Comparison of ENCODE assay signal across 8 cellular contexts in the genomic region with DNA sequence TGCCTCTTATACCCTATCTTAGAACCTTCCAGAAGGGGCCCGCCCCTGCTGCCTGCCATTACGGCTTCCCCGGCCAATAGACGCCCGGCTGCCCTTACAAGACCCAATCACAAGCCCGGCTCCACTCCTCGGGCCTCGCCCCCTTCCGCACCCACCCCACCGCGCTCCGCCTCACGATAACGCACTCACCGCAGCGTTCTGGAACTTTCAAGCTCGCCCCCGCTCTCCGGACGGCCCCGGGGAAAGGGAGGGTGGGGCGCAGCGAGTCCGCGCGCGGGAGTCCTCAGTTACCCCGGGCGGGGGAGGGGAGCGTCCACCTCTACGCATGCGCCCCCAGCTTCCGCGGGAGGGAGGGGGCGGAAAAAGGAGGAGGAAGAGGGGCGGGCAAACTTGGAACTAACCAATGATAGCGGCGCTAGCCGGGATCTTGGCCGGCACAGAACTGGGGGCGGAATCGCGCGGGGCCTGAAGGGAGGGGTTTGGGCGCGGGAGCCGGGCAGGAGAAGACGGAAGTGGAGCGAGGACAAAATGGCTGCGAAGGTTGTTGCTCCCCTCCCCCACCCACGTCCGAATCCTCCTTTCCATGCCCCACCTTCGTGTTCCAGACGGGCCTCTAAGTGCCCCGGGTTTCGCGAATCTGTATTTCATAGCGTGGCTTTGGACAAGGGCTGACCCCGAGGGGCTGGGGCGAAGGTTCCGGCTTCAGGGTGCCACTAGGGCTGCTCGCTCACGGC. TPM values are rescaled to one million over a fixed set of nuclear protein-coding genes. Genes with fewer than 3 reads are reported as not detected.
A peak's percentile ranks its signal among the peaks of the same experiment; 100 is the strongest.
DNase-seq lines count a peak whose midpoint lies in the region; ATAC-seq, FAIRE-seq and TF ChIP-seq lines count a peak whose summit lies in the region.

No MANE protein-coding gene starts in this region.

- H3K9ac ChIP-seq in BLaER1 (peak overlapping the region; percentile 99), HepG2 (ENCODE audit: insufficient read depth, low read depth, low read length) (peak overlapping the region; percentile 100)

- DNase-seq in NCI-H748 (lab: John Stamatoyannopoulos, UW; ENCODE audit: unreplicated experiment) (peak; percentile 98), dermis blood vessel endothelial cell (peak; percentile 100), HepG2 (ENCODE audit: low spot score) (peak; percentile 97)
- DNase-seq in activated CD4-positive, alpha-beta T cell treated with anti-CD3 and anti-CD28 coated beads, Interleukin-2, amount 50 U/mL, for 4 hours, result peak; percentile 99 to 100
- DNase-seq in stimulated activated CD4-positive, alpha-beta T cell treated with anti-CD3 and anti-CD28 coated beads, Interleukin-2, amount 100 ng/mL, for 48 hours, result peak; percentile 99

- POLR2A ChIA-PET in HepG2 (lab: Yijun Ruan, JAX), result interaction anchor here (0.5 to 2.9 kb wide), 14 partner anchors 8 to 1560 kb away, joined by 3 to 38 read pairs (median 3); a partner anchor contains a TSS

- H3K79me2 ChIP-seq in HepG2 (ENCODE audit: insufficient read depth, low read length), result peaks cover 55% of the 10 kb centered on the region

- no peak overlapping the region for H2AFZ ChIP-seq in HepG2 (ENCODE audit: low read length)

- TF ChIP-seq CTCF in HepG2 (CRISPR knock-in tag; IDR thresholded peaks at IDR 0.05), result no peak

- ATAC-seq in GM19395 (IDR thresholded peaks at IDR 0.05; ENCODE audit: unreplicated experiment) (peak; percentile 89), HG03558 (IDR thresholded peaks at IDR 0.05; ENCODE audit: extremely low read depth, unreplicated experiment) (peak; percentile 64), HepG2 (peak; percentile 94)

- no TSS peak for BruUV-seq in HepG2 (replicated peaks; lab: Mats Ljungman, UMichigan)

- H3K4me3 ChIP-seq in BLaER1 (peak overlapping the region; percentile 91), HepG2 (replicated peaks in 1 of 3; ENCODE audit: insufficient read depth in 1 of 3, low read depth in 2 of 3, low read length in 3 of 3) (peak overlapping the region; percentile 89 to 92 (median 90))

- 1% methylated on average over 20 of the region's 63 CpGs for WGBS in HepG2 (ENCODE audit: low lambda C conversion rate)

- H3K4me1 ChIP-seq in BLaER1, result peaks cover 59% of the 10 kb centered on the region
- peaks cover 50% of the 10 kb centered on the region for H3K4me1 ChIP-seq in HepG2 (ENCODE audit: insufficient read depth, low read length)

- H4K20me1 ChIP-seq in BLaER1 (peaks cover 45% of the 10 kb centered on the region), HepG2 (ENCODE audit: insufficient read depth, low read length) (peaks cover 42% of the 10 kb centered on the region)

- H3K27ac ChIP-seq in BLaER1, result peak overlapping the region; percentile 100
- peak overlapping the region; percentile 98 for H3K27ac ChIP-seq in HepG2 (ENCODE audit: extremely low read length, insufficient read depth, low read length)

- intact Hi-C loops in HepG2 (cut with micrococcal nuclease; ENCODE audit: unreplicated experiment), result loop anchor here (5.0 kb wide), 1 partner anchor 420 kb away; no protein-coding TSS in a partner anchor

- H3K27me3 ChIP-seq in BLaER1 (no peaks in the 10 kb centered on the region), HepG2 (ENCODE audit: control insufficient read depth in 1 of 2, insufficient read depth in 2 of 2, low read length in 2 of 2) (no peaks in the 10 kb centered on the region; a peak in 1 of 5 replicates)

- CTCF ChIA-PET in HepG2 (lab: Yijun Ruan, JAX; ENCODE audit: low intra/inter-chr PET ratio, low total read pairs), result no interaction called here

- H3K4me2 ChIP-seq in BLaER1 (peak overlapping the region; percentile 91), HepG2 (ENCODE audit: low read depth, low read length) (peak overlapping the region; percentile 81)

- no peaks in the 10 kb centered on the region for H3K9me3 ChIP-seq in BLaER1
- H3K9me3 ChIP-seq in HepG2 (ENCODE audit: low read length), result no peaks in the 10 kb centered on the region

- TF ChIP-seq EP300 in HepG2 (IDR thresholded peaks at IDR 0.05; ENCODE audit: low read depth in 2 of 2, low read length in 2 of 2), result peak in 1 of 2 experiments; percentile 73; a peak in 2 of 4 replicates
- no peak for TF ChIP-seq EP300 in HepG2 (CRISPR knock-in tag; IDR thresholded peaks at IDR 0.05; ENCODE audit: borderline replicate concordance)

- no peak for TF ChIP-seq RAD21 in HepG2 (CRISPR knock-in tag; IDR thresholded peaks at IDR 0.05)

- in situ Hi-C loops in HepG2 (cut with HindIII; ENCODE audit: extremely low pct_ligation_motif_present, low pct_unique_long_range_greater_than_20kb), result no loop called here

- peaks cover 41% of the 10 kb centered on the region for H3K36me3 ChIP-seq in BLaER1
- H3K36me3 ChIP-seq in HepG2 (replicated peaks in 1 of 2; ENCODE audit: control insufficient read depth in 1 of 2, insufficient read depth in 2 of 2, low read length in 2 of 2), result peaks cover 13 to 38% of the 10 kb centered on the region in 2 experiments

- peak; percentile 58 to 63 for TF ChIP-seq POLR2A in HepG2 (IDR thresholded peaks at IDR 0.05; ENCODE audit: insufficient read depth in 1 of 2, low read depth in 2 of 2, low read length in 2 of 2)

- no peak for FAIRE-seq in HepG2 (lab: Jason Lieb, UNC)

TF ChIP-seq in HepG2, 621 proteins besides CTCF, POLR2A, EP300 and RAD21 (continues in another document):
- TF ChIP-seq, protein P1, sequence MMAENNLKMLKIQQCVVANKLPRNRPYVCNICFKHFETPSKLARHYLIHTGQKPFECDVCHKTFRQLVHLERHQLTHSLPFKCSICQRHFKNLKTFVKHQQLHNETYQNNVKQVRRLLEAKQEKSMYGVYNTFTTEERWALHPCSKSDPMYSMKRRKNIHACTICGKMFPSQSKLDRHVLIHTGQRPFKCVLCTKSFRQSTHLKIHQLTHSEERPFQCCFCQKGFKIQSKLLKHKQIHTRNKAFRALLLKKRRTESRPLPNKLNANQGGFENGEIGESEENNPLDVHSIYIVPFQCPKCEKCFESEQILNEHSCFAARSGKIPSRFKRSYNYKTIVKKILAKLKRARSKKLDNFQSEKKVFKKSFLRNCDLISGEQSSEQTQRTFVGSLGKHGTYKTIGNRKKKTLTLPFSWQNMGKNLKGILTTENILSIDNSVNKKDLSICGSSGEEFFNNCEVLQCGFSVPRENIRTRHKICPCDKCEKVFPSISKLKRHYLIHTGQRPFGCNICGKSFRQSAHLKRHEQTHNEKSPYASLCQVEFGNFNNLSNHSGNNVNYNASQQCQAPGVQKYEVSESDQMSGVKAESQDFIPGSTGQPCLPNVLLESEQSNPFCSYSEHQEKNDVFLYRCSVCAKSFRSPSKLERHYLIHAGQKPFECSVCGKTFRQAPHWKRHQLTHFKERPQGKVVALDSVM (CRISPR knock-in tag; IDR thresholded peaks at IDR 0.05), result no peak
- TF ChIP-seq HOXA7 (CRISPR knock-in tag; IDR thresholded peaks at IDR 0.05), result no peak
- 0 out of 2 replicates have a peak, but pooled peaks have one; percentile 15 for TF ChIP-seq AKAP8 (CRISPR knock-in tag; IDR thresholded peaks at IDR 0.05)
- TF ChIP-seq MAF1 (CRISPR knock-in tag; IDR thresholded peaks at IDR 0.05; ENCODE audit: borderline replicate concordance), result peak; percentile 31; the same call in 1 of the 2 replicates
- TF ChIP-seq, protein P2, sequence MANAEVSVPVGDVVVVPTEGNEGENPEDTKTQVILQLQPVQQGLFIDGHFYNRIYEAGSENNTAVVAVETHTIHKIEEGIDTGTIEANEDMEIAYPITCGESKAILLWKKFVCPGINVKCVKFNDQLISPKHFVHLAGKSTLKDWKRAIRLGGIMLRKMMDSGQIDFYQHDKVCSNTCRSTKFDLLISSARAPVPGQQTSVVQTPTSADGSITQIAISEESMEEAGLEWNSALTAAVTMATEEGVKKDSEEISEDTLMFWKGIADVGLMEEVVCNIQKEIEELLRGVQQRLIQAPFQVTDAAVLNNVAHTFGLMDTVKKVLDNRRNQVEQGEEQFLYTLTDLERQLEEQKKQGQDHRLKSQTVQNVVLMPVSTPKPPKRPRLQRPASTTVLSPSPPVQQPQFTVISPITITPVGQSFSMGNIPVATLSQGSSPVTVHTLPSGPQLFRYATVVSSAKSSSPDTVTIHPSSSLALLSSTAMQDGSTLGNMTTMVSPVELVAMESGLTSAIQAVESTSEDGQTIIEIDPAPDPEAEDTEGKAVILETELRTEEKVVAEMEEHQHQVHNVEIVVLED (CRISPR knock-in tag; IDR thresholded peaks at IDR 0.05; ENCODE audit: borderline replicate concordance), result peak; percentile 21; the same call in 1 of the 2 replicates
- peak; percentile 87 for TF ChIP-seq SP4 (CRISPR knock-in tag; IDR thresholded peaks at IDR 0.05)
- no peak for TF ChIP-seq ZFP62 (CRISPR knock-in tag; IDR thresholded peaks at IDR 0.05)
- peak; percentile 61 for TF ChIP-seq RFX5 (IDR thresholded peaks at IDR 0.05; ENCODE audit: low read depth, low read length)
- peak; percentile 63 for TF ChIP-seq POGZ (CRISPR knock-in tag; IDR thresholded peaks at IDR 0.05)
- 0 out of 2 replicates have a peak, but pooled peaks have one; percentile 8 for TF ChIP-seq ERF (CRISPR knock-in tag; IDR thresholded peaks at IDR 0.05)
- 0 out of 2 replicates have a peak, but pooled peaks have one; percentile 50 for TF ChIP-seq NAIF1 (CRISPR knock-in tag; IDR thresholded peaks at IDR 0.05; ENCODE audit: borderline replicate concordance)

RNA-seq across cellular contexts. Expression of a gene that starts 0.4 kb away (rescaled TPM):
- total RNA-seq in dermis blood vessel endothelial cell, result 1,519 and 1,672 TPM in 2 replicates
- 2,151 and 3,620 TPM in 2 replicates for total RNA-seq in HepG2 (2016; rRNA removed; fragmentation: Illumina TruSeq; extraction: Trizol)
- 366 and 430 TPM in 2 replicates for total RNA-seq in HepG2 (2016; cell fraction: cytosol; rRNA removed; fragmentation: Illumina TruSeq; extraction: Trizol; ENCODE audit: low read depth)
- total RNA-seq in HepG2 (2016; cell fraction: insoluble cytoplasmic fraction; rRNA removed; fragmentation: Illumina TruSeq; extraction: Trizol), result 2,108 and 3,479 TPM in 2 replicates
- total RNA-seq in HepG2 (2016; cell fraction: membrane; rRNA removed; fragmentation: Illumina TruSeq; extraction: Trizol), result 740 and 955 TPM in 2 replicates
- total RNA-seq in HepG2 (2016; cell fraction: nucleus; rRNA removed; fragmentation: Illumina TruSeq; extraction: Trizol), result 1,052 and 1,130 TPM in 2 replicates
- 861 and 936 TPM in 2 replicates for polyA plus RNA-seq in HepG2 (2011; rRNA removed)
- polyA plus RNA-seq in HepG2 (2011; cell fraction: cytosol; rRNA removed), result 673 and 943 TPM in 2 replicates
- polyA plus RNA-seq in HepG2 (2011; cell fraction: nucleus; rRNA removed), result 372 and 521 TPM in 2 replicates
- polyA plus RNA-seq in HepG2 (2012), result 489 and 1,055 TPM in 2 replicates
- 213 and 256 TPM in 2 replicates for polyA plus RNA-seq in HepG2 (2016; cell fraction: cytosol; fragmentation: Illumina TruSeq; extraction: Trizol; ENCODE audit: low read depth)
- polyA plus RNA-seq in HepG2 (2016; cell fraction: insoluble cytoplasmic fraction; fragmentation: Illumina TruSeq; extraction: Trizol; ENCODE audit: low read depth), result 2,308 and 2,340 TPM in 2 replicates
- 393 and 523 TPM in 2 replicates for polyA plus RNA-seq in HepG2 (2016; cell fraction: membrane; fragmentation: Illumina TruSeq; extraction: Trizol; ENCODE audit: low read depth)
- polyA plus RNA-seq in HepG2 (2016; cell fraction: nucleus; fragmentation: Illumina TruSeq; extraction: Trizol; ENCODE audit: insufficient read depth, low read depth), result 951 and 981 TPM in 2 replicates
- 1,530 and 5,645 TPM in 2 replicates for polyA minus RNA-seq in HepG2 (2011; rRNA and poly(A)+ RNA removed; ENCODE audit: low replicate concordance)
- 512 and 637 TPM in 2 replicates for polyA minus RNA-seq in HepG2 (2011; cell fraction: cytosol; rRNA and poly(A)+ RNA removed)
- 410 and 759 TPM in 2 replicates for polyA minus RNA-seq in HepG2 (2011; cell fraction: nucleus; rRNA and poly(A)+ RNA removed)

Comparison
In these comparisons a context has a peak if more than half of its experiments do, and no peak if none do; other contexts are left out.
1. Peak in every context shown above with its lines: DNase-seq, ATAC-seq, H3K4me3 ChIP-seq and H3K27ac ChIP-seq.